Comparison of ENCODE assay signal across 8 cellular contexts in genomic region chrX:102899940-102900916, GRCh38. TPM values are rescaled to one million over a fixed set of nuclear protein-coding genes. Genes with fewer than 3 reads are reported as not detected.
DNase-seq lines count a peak whose midpoint lies in the region; ATAC-seq and TF ChIP-seq lines count a peak whose summit lies in the region.

No MANE protein-coding gene starts in this region.

- H3K4me3 ChIP-seq in OCI-LY3 (ENCODE audit: low read length) (no peak overlapping the region), esophagus squamous epithelium (no peak overlapping the region), neutrophil (ENCODE audit: low read depth in 1 of 2, low read length in 1 of 2) (no peak overlapping the region), suprapubic skin (no peak overlapping the region)

- H3K36me3 ChIP-seq in OCI-LY3 (replicated peaks; ENCODE audit: low read depth, low read length), result no peaks in the 10 kb centered on the region
- peaks cover 0 to 1% (median 0%) of the 10 kb centered on the region in 3 donors for H3K36me3 ChIP-seq in esophagus squamous epithelium
- H3K36me3 ChIP-seq in neutrophil, result no peaks in the 10 kb centered on the region
- no peaks in the 10 kb centered on the region for H3K36me3 ChIP-seq in suprapubic skin

- no peaks in the 10 kb centered on the region for H3K79me2 ChIP-seq in OCI-LY3 (ENCODE audit: low read length)

- no peak for TF ChIP-seq EP300 in suprapubic skin (IDR thresholded peaks at IDR 0.05)

- WGBS in esophagus squamous epithelium, 2 donors, result 38 to 41% methylated on average over 13 to 15 of the region's 15 CpGs
- 36% methylated on average over 15 of the region's 15 CpGs for WGBS in suprapubic skin

- peak; percentile 54 for DNase-seq in DMS 273 treated with DMSO at 0.1 percent for 48 hours (lab: John Stamatoyannopoulos, UW)
- DNase-seq in activated T-cell treated with anti-CD3 and anti-CD28 coated beads for 1 hour (ENCODE audit: low read depth), result peak; percentile 49
- no peak for DNase-seq in esophagus squamous epithelium (lab: John Stamatoyannopoulos, UW)
- DNase-seq in suprapubic skin (ENCODE audit: low spot score in 2 of 2), result peak; percentile 64 to 74

- intact Hi-C loops in esophagus squamous epithelium (cut with DNase I), result no loop called here

- peak; percentile 64 for TF ChIP-seq CTCF in OCI-LY3 (IDR thresholded peaks at IDR 0.05; ENCODE audit: low read depth, low read length)
- TF ChIP-seq CTCF in esophagus squamous epithelium (IDR thresholded peaks at IDR 0.05), result peak in 5 of 6 experiments; percentile 17 to 65 (median 49)
- peak; percentile 55 for TF ChIP-seq CTCF in neutrophil (IDR thresholded peaks at IDR 0.05)
- TF ChIP-seq CTCF in suprapubic skin (IDR thresholded peaks at IDR 0.05), result peak; percentile 17 to 48

- ATAC-seq in GM19467 (IDR thresholded peaks at IDR 0.05; ENCODE audit: unreplicated experiment), result peak; percentile 82
- ATAC-seq in HG03575 (IDR thresholded peaks at IDR 0.05; ENCODE audit: extremely low read depth, insufficient number of reproducible peaks, low FRiP score, unreplicated experiment), result peak; percentile 74

- no peak overlapping the region for H3K27ac ChIP-seq in OCI-LY3 (ENCODE audit: low read length)
- no peak overlapping the region for H3K27ac ChIP-seq in esophagus squamous epithelium
- H3K27ac ChIP-seq in neutrophil, result no peak overlapping the region
- no peak overlapping the region for H3K27ac ChIP-seq in suprapubic skin

- H4K20me1 ChIP-seq in OCI-LY3 (ENCODE audit: insufficient read depth, low read length), result no peaks in the 10 kb centered on the region

- H3K9me3 ChIP-seq in OCI-LY3 (ENCODE audit: insufficient read depth, low read length) (no peaks in the 10 kb centered on the region), esophagus squamous epithelium (no peaks in the 10 kb centered on the region), neutrophil (no peaks in the 10 kb centered on the region), suprapubic skin (no peaks in the 10 kb centered on the region)

- H3K4me2 ChIP-seq in OCI-LY3 (ENCODE audit: low read length), result peak overlapping the region; percentile 26

- no peaks in the 10 kb centered on the region for H3K27me3 ChIP-seq in OCI-LY3 (ENCODE audit: low read depth, low read length)
- H3K27me3 ChIP-seq in esophagus squamous epithelium, result no peaks in the 10 kb centered on the region
- H3K27me3 ChIP-seq in neutrophil, result no peaks in the 10 kb centered on the region
- no peaks in the 10 kb centered on the region for H3K27me3 ChIP-seq in suprapubic skin

- no peak overlapping the region for H2AFZ ChIP-seq in OCI-LY3 (ENCODE audit: low read depth, low read length)

- H3K9ac ChIP-seq in OCI-LY3 (ENCODE audit: low read length), result no peak overlapping the region

- TF ChIP-seq POLR2A in esophagus squamous epithelium (IDR thresholded peaks at IDR 0.05) (no peak), suprapubic skin (IDR thresholded peaks at IDR 0.05) (no peak)

- H3K4me1 ChIP-seq in OCI-LY3 (ENCODE audit: low read length) (no peaks in the 10 kb centered on the region), esophagus squamous epithelium (no peaks in the 10 kb centered on the region), neutrophil (ENCODE audit: control insufficient read depth in 1 of 2, insufficient read depth in 1 of 2, low read depth in 1 of 2, low read length in 1 of 2) (no peaks in the 10 kb centered on the region), suprapubic skin (no peaks in the 10 kb centered on the region)

RNA-seq across cellular contexts. Expression of gene RAB40AL, which starts 36.8 kb away (rescaled TPM):
- under 1 TPM in 3 of 4 donors, not detected in 1; 0.42 to 0.95 (median 0.61) TPM for total RNA-seq in esophagus squamous epithelium
- 1 to 10 TPM in 1 of 4 donors, under 1 TPM in 1, not detected in 2; 0.64 to 4.1 TPM for total RNA-seq in suprapubic skin
